16 cellular contexts compared by ENCODE assay signal in the genomic region with DNA sequence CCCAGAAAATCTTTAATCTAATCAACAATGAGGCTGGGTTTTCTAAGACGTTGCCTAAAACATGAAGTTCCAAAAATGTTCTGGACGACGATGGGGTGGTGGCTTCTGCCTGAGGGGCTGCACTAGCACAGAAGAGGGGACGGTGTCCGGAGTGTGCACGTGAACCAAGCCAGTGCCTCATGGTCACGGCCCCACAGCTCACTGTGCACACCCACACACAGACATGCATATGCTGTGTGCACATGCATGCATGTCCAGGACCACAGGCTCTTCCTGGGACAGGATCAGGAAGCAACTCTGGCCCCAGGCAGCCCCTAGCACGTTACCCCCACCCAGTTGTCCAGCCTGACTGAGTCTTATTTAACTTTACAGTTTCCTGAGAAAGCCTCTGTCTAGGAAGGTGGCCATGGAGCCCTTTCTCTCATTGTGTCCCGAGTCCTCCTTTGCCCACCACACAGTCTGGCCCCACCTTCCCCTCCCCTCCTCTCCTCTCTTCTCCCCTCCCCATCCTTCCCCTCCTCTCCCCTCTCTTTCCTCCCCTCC.
A peak's percentile ranks its signal among the peaks of the same experiment; 100 is the strongest.
DNase-seq lines count a peak whose midpoint lies in the region; ATAC-seq and TF ChIP-seq lines count a peak whose summit lies in the region.
"Had no signal": no experiment of that assay in that cellular context is flagged by ENCODE, and none has a peak within 500 bp of the region (broad histone marks: within the 10 kb centered on the region; RNA-seq: fewer than 3 reads in every experiment).

No MANE protein-coding gene starts in this region.

- no peak for TF ChIP-seq POLR2A in sigmoid colon (IDR thresholded peaks at IDR 0.05)

- no peaks in the 10 kb centered on the region for H3K36me3 Mint-ChIP-seq in activated CD4-positive, alpha-beta T cell treated with anti-CD3 and anti-CD28 coated beads, Interleukin-2, amount 10 ng/mL, durations not matched to agents 7 days and 5 days (ENCODE audit: low read depth)
- H3K36me3 Mint-ChIP-seq: CD14-positive monocyte had no signal

- H3K9me3 Mint-ChIP-seq in activated CD4-positive, alpha-beta T cell treated with anti-CD3 and anti-CD28 coated beads, Interleukin-2, amount 10 ng/mL, durations not matched to agents 7 days and 5 days, result no peaks in the 10 kb centered on the region

- 56 to 66% methylated on average over 9 of the region's 9 CpGs for WGBS in sigmoid colon, 2 donors

- H3K4me1 Mint-ChIP-seq in activated CD4-positive, alpha-beta T cell treated with anti-CD3 and anti-CD28 coated beads, Interleukin-2, amount 10 ng/mL, durations not matched to agents 7 days and 5 days, result peaks cover 21% of the 10 kb centered on the region

- H3K4me3 ChIP-seq in RWPE2 (ENCODE audit: severe bottlenecking) (no peak overlapping the region), lower lobe of right lung (no peak overlapping the region), sigmoid colon (no peak overlapping the region), foreskin fibroblast (ENCODE audit: low read depth in 1 of 2, low read length in 2 of 2) (no peak overlapping the region)

- DNase-seq in activated CD4-positive, alpha-beta T cell treated with anti-CD3 and anti-CD28 coated beads, Interleukin-2, amount 10 ng/mL, durations not matched to agents 7 days and 5 days, result no peak
- no peak for DNase-seq in activated CD4-positive, alpha-beta T cell treated with anti-CD3 and anti-CD28 coated beads for 4 hours
- DNase-seq in RWPE2 (ENCODE audit: low spot score), result peak; percentile 17
- DNase-seq in lower lobe of right lung, result peak; percentile 20
- DNase-seq in sigmoid colon, result peak; percentile 54
- DNase-seq in foreskin fibroblast, result no peak
- DNase-seq in NCI-H526 (lab: John Stamatoyannopoulos, UW), result no peak
- DNase-seq: 8988T, DMS79 treated with DMSO at 0.1 percent for 48 hours, NCI-H1105 treated with DMSO at 0.1 percent for 48 hours, NCI-H1694 treated with DMSO at 0.1 percent for 48 hours, NCI-H510A, NCI-H774, RPMI8226 had no signal

- H3K27me3 ChIP-seq in RWPE2 (ENCODE audit: insufficient read depth, poor library complexity, severe bottlenecking), result no peaks in the 10 kb centered on the region
- no peaks in the 10 kb centered on the region for H3K27me3 ChIP-seq in lower lobe of right lung (ENCODE audit: low read depth)
- H3K27me3 ChIP-seq in sigmoid colon, result no peaks in the 10 kb centered on the region

- TF ChIP-seq CTCF in RWPE2 (IDR thresholded peaks at IDR 0.05; ENCODE audit: poor library complexity, severe bottlenecking), result no peak
- no peak for TF ChIP-seq CTCF in lower lobe of right lung (IDR thresholded peaks at IDR 0.05)
- no peak for TF ChIP-seq CTCF in sigmoid colon (IDR thresholded peaks at IDR 0.05)
- TF ChIP-seq CTCF in foreskin fibroblast (IDR thresholded peaks at IDR 0.05; ENCODE audit: low read depth, low read length), result no peak

- ATAC-seq in RWPE2 (ENCODE audit: low read depth) (no peak), lower lobe of right lung (no peak), GM21390 (IDR thresholded peaks at IDR 0.05; ENCODE audit: unreplicated experiment) (no peak)

- H3K27me3 Mint-ChIP-seq in activated CD4-positive, alpha-beta T cell treated with anti-CD3 and anti-CD28 coated beads, Interleukin-2, amount 10 ng/mL, durations not matched to agents 7 days and 5 days, result peaks cover 15% of the 10 kb centered on the region

- POLR2A ChIA-PET in activated CD4-positive, alpha-beta T cell treated with anti-CD3 and anti-CD28 coated beads, Interleukin-2, amount 10 ng/mL, durations not matched to agents 7 days and 5 days (lab: Charles Lee), result no interaction called here

- H3K9me3 ChIP-seq in RWPE2 (ENCODE audit: severe bottlenecking) (no peaks in the 10 kb centered on the region), lower lobe of right lung (no peaks in the 10 kb centered on the region), sigmoid colon (no peaks in the 10 kb centered on the region)

- TF ChIP-seq EP300 in sigmoid colon (IDR thresholded peaks at IDR 0.05), result no peak

- H3K36me3 ChIP-seq in RWPE2 (ENCODE audit: low read depth) (no peaks in the 10 kb centered on the region), lower lobe of right lung (no peaks in the 10 kb centered on the region), sigmoid colon (no peaks in the 10 kb centered on the region)

- peak overlapping the region; percentile 50 for H3K27ac Mint-ChIP-seq in activated CD4-positive, alpha-beta T cell treated with anti-CD3 and anti-CD28 coated beads, Interleukin-2, amount 10 ng/mL, durations not matched to agents 7 days and 5 days
- H3K27ac Mint-ChIP-seq: CD14-positive monocyte had no signal

- no peak overlapping the region for H3K27ac ChIP-seq in RWPE2 (ENCODE audit: poor library complexity, severe bottlenecking)
- H3K27ac ChIP-seq in lower lobe of right lung, result no peak overlapping the region
- H3K27ac ChIP-seq in sigmoid colon, result no peak overlapping the region

- H3K4me3 Mint-ChIP-seq in activated CD4-positive, alpha-beta T cell treated with anti-CD3 and anti-CD28 coated beads, Interleukin-2, amount 10 ng/mL, durations not matched to agents 7 days and 5 days, result no peak overlapping the region

- H3K4me1 ChIP-seq in RWPE2 (ENCODE audit: insufficient read depth, poor library complexity, severe bottlenecking), result no peaks in the 10 kb centered on the region
- H3K4me1 ChIP-seq in lower lobe of right lung, result peaks cover 4% of the 10 kb centered on the region
- peaks cover 0 to 5% (median 3%) of the 10 kb centered on the region in 4 donors for H3K4me1 ChIP-seq in sigmoid colon

- CTCF ChIA-PET in activated CD4-positive, alpha-beta T cell treated with anti-CD3 and anti-CD28 coated beads, Interleukin-2, amount 10 ng/mL, durations not matched to agents 7 days and 5 days (lab: Charles Lee), result no interaction called here

- intact Hi-C loops in lower lobe of right lung (cut with DNase I) (no loop called here), sigmoid colon (cut with DNase I) (no loop called here)

Comparison
In these comparisons a context has a peak if more than half of its experiments do, and no peak if none do; other contexts are left out.
1. DNase-seq: peak in RWPE2 (single experiment), lower lobe of right lung (single experiment) and sigmoid colon (single experiment); none in activated CD4-positive, alpha-beta T cell treated with anti-CD3 and anti-CD28 coated beads, Interleukin-2, amount 10 ng/mL, durations not matched to agents 7 days and 5 days (single experiment), activated CD4-positive, alpha-beta T cell treated with anti-CD3 and anti-CD28 coated beads for 4 hours (0 of 2), foreskin fibroblast (0 of 2) and NCI-H526 (0 of 2).